In genomic region chr19:40365010-40365409, GRCh38 we compare ENCODE assay signal across 12 cellular contexts. TPM values are rescaled to one million over a fixed set of nuclear protein-coding genes. Genes with fewer than 3 reads are reported as not detected.
A peak's percentile ranks its signal among the peaks of the same experiment; 100 is the strongest.
DNase-seq lines count a peak whose midpoint lies in the region; ATAC-seq and TF ChIP-seq lines count a peak whose summit lies in the region.
"Had no signal": no experiment of that assay in that cellular context is flagged by ENCODE, and none has a peak within 500 bp of the region (broad histone marks: within the 10 kb centered on the region; RNA-seq: fewer than 3 reads in every experiment).

No MANE protein-coding gene starts in this region.

- H3K4me1 ChIP-seq in BE2C, result peaks cover 9% of the 10 kb centered on the region
- H3K4me1 ChIP-seq in Karpas-422 (ENCODE audit: low read length), result peaks cover 14% of the 10 kb centered on the region

- no peak overlapping the region for H3K27ac Mint-ChIP-seq in central memory CD8-positive, alpha-beta T cell (ENCODE audit: low read depth)
- H3K27ac Mint-ChIP-seq in naive thymus-derived CD8-positive, alpha-beta T cell, result peak overlapping the region in 6 of 10 donors; percentile 9 to 81 (median 64)
- H3K27ac Mint-ChIP-seq: activated B cell treated with CpG ODN at 0.5 μM for 24 hours; stimulated activated naive B cell treated with anti-CD40 and anti-IgM and Interleukin-4, amounts not matched to agents 10 μg/mL and 1 μg/mL and 100 μg/mL, for 72 hours had no signal

- DNase-seq in BE2C, result no peak
- DNase-seq in Karpas-422, result no peak
- DNase-seq in central memory CD8-positive, alpha-beta T cell (ENCODE audit: low spot score in 2 of 2), result no peak
- no peak for DNase-seq in naive thymus-derived CD8-positive, alpha-beta T cell
- DNase-seq in cerebellar nuclear complex (lab: John Stamatoyannopoulos, UW), result no peak
- no peak for DNase-seq in NAMALWA (ENCODE audit: low spot score)
- DNase-seq in NCI-H524 (lab: John Stamatoyannopoulos, UW), result no peak
- no peak for DNase-seq in germinal center (ENCODE audit: low spot score)
- DNase-seq: effector CD4-positive, alpha-beta T cell; naive B cell; stimulated activated naive B cell treated with anti-CD40 and anti-IgM and Interleukin-4, amounts not matched to agents 10 μg/mL and 1 μg/mL and 100 μg/mL, for 72 hours had no signal

- no peaks in the 10 kb centered on the region for H3K9me3 Mint-ChIP-seq in central memory CD8-positive, alpha-beta T cell
- H3K9me3 Mint-ChIP-seq in naive thymus-derived CD8-positive, alpha-beta T cell, result no peaks in the 10 kb centered on the region
- H3K9me3 Mint-ChIP-seq: activated B cell treated with CpG ODN at 0.5 μM for 24 hours; naive B cell; stimulated activated naive B cell treated with anti-CD40 and anti-IgM and Interleukin-4, amounts not matched to agents 10 μg/mL and 1 μg/mL and 100 μg/mL, for 72 hours had no signal

- TF ChIP-seq CTCF in BE2C (IDR thresholded peaks at IDR 0.05; ENCODE audit: low read depth, low read length), result no peak

- POLR2A ChIA-PET in naive thymus-derived CD8-positive, alpha-beta T cell (lab: Charles Lee), result no interaction called here

- no peak overlapping the region for H3K27ac ChIP-seq in Karpas-422 (ENCODE audit: low read length)

- no peaks in the 10 kb centered on the region for H3K9me2 ChIP-seq in Karpas-422 (replicated peaks; ENCODE audit: insufficient read depth, low read length)

- no peaks in the 10 kb centered on the region for H4K20me1 ChIP-seq in Karpas-422 (ENCODE audit: insufficient read depth, low read depth, low read length)

- no peaks in the 10 kb centered on the region for H3K79me2 ChIP-seq in Karpas-422 (ENCODE audit: low read length)

- H3K27me3 Mint-ChIP-seq in central memory CD8-positive, alpha-beta T cell, result no peaks in the 10 kb centered on the region
- H3K27me3 Mint-ChIP-seq in naive thymus-derived CD8-positive, alpha-beta T cell, result no peaks in the 10 kb centered on the region
- H3K27me3 Mint-ChIP-seq: activated B cell treated with CpG ODN at 0.5 μM for 24 hours had no signal

- peak overlapping the region; percentile 56 for H3K4me2 ChIP-seq in Karpas-422 (ENCODE audit: low read depth, low read length, poor library complexity, severe bottlenecking)

- H3K36me3 ChIP-seq in BE2C (peaks cover 15% of the 10 kb centered on the region), Karpas-422 (ENCODE audit: insufficient read depth, low read length) (no peaks in the 10 kb centered on the region)

- no peak overlapping the region for H3K9ac ChIP-seq in Karpas-422 (ENCODE audit: low read length)

- H3K4me1 Mint-ChIP-seq in central memory CD8-positive, alpha-beta T cell, result peaks cover 27% of the 10 kb centered on the region
- H3K4me1 Mint-ChIP-seq in naive thymus-derived CD8-positive, alpha-beta T cell, result peaks cover 11 to 36% (median 21%) of the 10 kb centered on the region in 4 donors

- H3K36me3 Mint-ChIP-seq in central memory CD8-positive, alpha-beta T cell (ENCODE audit: insufficient read depth), result peaks cover 1% of the 10 kb centered on the region
- H3K36me3 Mint-ChIP-seq in naive thymus-derived CD8-positive, alpha-beta T cell, result peaks cover 0 to 32% (median 7%) of the 10 kb centered on the region in 3 donors

- ATAC-seq in central memory CD8-positive, alpha-beta T cell (replicated peaks; ENCODE audit: extremely low read depth, poor library complexity, severe bottlenecking), result no peak
- ATAC-seq in naive thymus-derived CD8-positive, alpha-beta T cell, result no peak

- H3K4me3 Mint-ChIP-seq in central memory CD8-positive, alpha-beta T cell, result peak overlapping the region; percentile 57
- peak overlapping the region in 9 of 10 donors; percentile 33 to 65 (median 52) for H3K4me3 Mint-ChIP-seq in naive thymus-derived CD8-positive, alpha-beta T cell

- no peaks in the 10 kb centered on the region for H3K9me3 ChIP-seq in BE2C
- no peaks in the 10 kb centered on the region for H3K9me3 ChIP-seq in Karpas-422 (ENCODE audit: low read length)

- no peak overlapping the region for H2AFZ ChIP-seq in Karpas-422 (ENCODE audit: low read length)

- H3K27me3 ChIP-seq in BE2C (no peaks in the 10 kb centered on the region), Karpas-422 (ENCODE audit: low read length) (no peaks in the 10 kb centered on the region)

- H3K4me3 ChIP-seq in BE2C (ENCODE audit: low read depth, low read length) (peak overlapping the region; percentile 53), Karpas-422 (ENCODE audit: low read length) (no peak overlapping the region)

RNA-seq across cellular contexts. Expression of gene PLD3, which starts 16.5 kb away (rescaled TPM):
- 820 TPM for polyA plus RNA-seq in BE2C (2012; ENCODE audit: insufficient read depth, insufficient read length, low read depth)
- 83.2 and 90.2 TPM in 2 replicates for total RNA-seq in Karpas-422 (2014; rRNA removed; shearing (Covaris generic); ENCODE audit: low replicate concordance)
- total RNA-seq in naive thymus-derived CD8-positive, alpha-beta T cell, result 10 to 100 TPM; 92.5 to 98.6 TPM
- polyA plus RNA-seq in naive thymus-derived CD8-positive, alpha-beta T cell, result 10 to 100 TPM; 46.5 to 87.5 (median 67.5) TPM

RNA-seq across cellular contexts. Expression of gene C19orf47, which starts 16.8 kb away (rescaled TPM):
- polyA plus RNA-seq in BE2C (2012; ENCODE audit: insufficient read depth, insufficient read length, low read depth), result 42.7 TPM
- total RNA-seq in Karpas-422 (2014; rRNA removed; shearing (Covaris generic); ENCODE audit: low replicate concordance), result 11.7 and 14.5 TPM in 2 replicates
- 10 to 100 TPM; 12.6 to 16.9 TPM for total RNA-seq in naive thymus-derived CD8-positive, alpha-beta T cell
- polyA plus RNA-seq in naive thymus-derived CD8-positive, alpha-beta T cell, result 10 to 100 TPM in 1 of 3 donors, 1 to 10 TPM in 2; 6.8 to 10.0 (median 9.8) TPM

RNA-seq across cellular contexts. Expression of gene HIPK4, which starts 25.0 kb away (rescaled TPM):
- polyA plus RNA-seq in BE2C (2012; ENCODE audit: insufficient read depth, insufficient read length, low read depth), result not detected
- total RNA-seq in Karpas-422 (2014; rRNA removed; shearing (Covaris generic); ENCODE audit: low replicate concordance), result not detected in 2 replicates
- under 1 TPM; 0.18 to 0.19 TPM for total RNA-seq in naive thymus-derived CD8-positive, alpha-beta T cell
- not detected for polyA plus RNA-seq in naive thymus-derived CD8-positive, alpha-beta T cell

RNA-seq across cellular contexts. Expression of gene PRX, which starts 48.2 kb away (rescaled TPM):
- polyA plus RNA-seq in BE2C (2012; ENCODE audit: insufficient read depth, insufficient read length, low read depth), result 0.62 TPM
- 0.56 and 0.61 TPM in 2 replicates for total RNA-seq in Karpas-422 (2014; rRNA removed; shearing (Covaris generic); ENCODE audit: low replicate concordance)
- total RNA-seq in naive thymus-derived CD8-positive, alpha-beta T cell, result 1 to 10 TPM; 3.8 to 4.0 TPM
- polyA plus RNA-seq in naive thymus-derived CD8-positive, alpha-beta T cell, result under 1 TPM; 0.39 to 0.49 (median 0.44) TPM
